ENCODE assay signal across 7 cellular contexts in genomic region chr16:2022723-2023097, GRCh38. TPM values are rescaled to one million over a fixed set of nuclear protein-coding genes. Genes with fewer than 3 reads are reported as not detected.
DNase-seq lines count a peak whose midpoint lies in the region; ATAC-seq, FAIRE-seq and TF ChIP-seq lines count a peak whose summit lies in the region.

No MANE protein-coding gene starts in this region.

- peak overlapping the region; percentile 81 for H3K27ac Mint-ChIP-seq in type B pancreatic cell

- TF ChIP-seq RAD21 in K562 (CRISPR knock-in tag; conservative IDR thresholded peaks at IDR 0.05 in 1 of 2, IDR thresholded peaks at IDR 0.05 in 1 of 2): no peak

- H3K9me3 Mint-ChIP-seq in type B pancreatic cell: no peaks in the 10 kb centered on the region

- H3K9ac ChIP-seq in K562 (ENCODE audit: insufficient read depth in 1 of 2, low read depth in 2 of 2, low read length in 2 of 2): peak overlapping the region; percentile 44 to 89; a peak in 3 of 4 replicates

- FAIRE-seq in K562 (lab: Jason Lieb, UNC): no peak

- intact Hi-C loops in K562 (cut with micrococcal nuclease): loop anchor here (1.0 to 5.0 kb wide), 2 partner anchors 118 to 245 kb away; partner anchors contain the start of gene RNPS1

- H3K4me3 Mint-ChIP-seq in type B pancreatic cell: peak overlapping the region; percentile 80

- H3K4me2 ChIP-seq in K562 (ENCODE audit: insufficient read depth, low read length): peak overlapping the region; percentile 87

- 0 out of 2 replicates have a peak, but pooled peaks cover 4% of the 10 kb centered on the region for H4K20me1 ChIP-seq in K562 (replicated peaks; ENCODE audit: control insufficient read depth, insufficient read depth, low read length)

- TF ChIP-seq EP300 in K562 (IDR thresholded peaks at IDR 0.05; ENCODE audit: low read length): no peak

- H2AFZ ChIP-seq in K562 (ENCODE audit: low read depth, low read length): peak overlapping the region; percentile 99

- H3K9me3 ChIP-seq in K562 (replicated peaks; ENCODE audit: control insufficient read depth, insufficient read depth, low read depth, low read length): no peaks in the 10 kb centered on the region

- H3K27me3 Mint-ChIP-seq in type B pancreatic cell: peaks cover 48% of the 10 kb centered on the region

- H3K79me2 ChIP-seq in K562 (ENCODE audit: control insufficient read depth, insufficient read depth, low read length): peaks cover 8% of the 10 kb centered on the region; the same call in 2 of the 3 replicates

- H3K4me1 Mint-ChIP-seq in type B pancreatic cell (ENCODE audit: unreplicated experiment): peaks cover 19% of the 10 kb centered on the region

- in situ Hi-C loops in K562 (cut with MboI): loop anchor here (5.0 kb wide), 1 partner anchor 120 kb away; no protein-coding TSS in a partner anchor

- CTCF ChIA-PET in K562 (lab: Yijun Ruan, JAX; ENCODE audit: low intra/inter-chr PET ratio): interaction anchor here (0.7 to 2.1 kb wide), 3 partner anchors 25 to 132 kb away, joined by 3 to 15 read pairs (median 5); partner anchors contain the start of genes NTHL1, TRAF7 and TSC2

- POLR2A ChIA-PET in K562 (lab: Yijun Ruan, JAX): interaction anchor here (0.6 to 3.3 kb wide), 2 partner anchors 66 to 131 kb away, joined by 4 to 35 read pairs; partner anchors contain the start of gene TRAF7

- TF ChIP-seq CTCF in K562 (IDR thresholded peaks at IDR 0.05 in 2 of 3, conservative IDR thresholded peaks at IDR 0.05 in 1 of 3; ENCODE audit: insufficient read depth in 2 of 3, low read depth in 1 of 3, low read length in 3 of 3) (no peak), type B pancreatic cell (conservative IDR thresholded peaks at IDR 0.05) (no peak)

- H3K27ac ChIP-seq in K562 (ENCODE audit: extremely low read depth, low read depth, low read length): no peak overlapping the region

- peak; percentile 33 for DNase-seq in Jurkat, Clone E6-1 (ENCODE audit: low read depth, low spot score)
- DNase-seq in K562 (ENCODE audit: extremely low read depth in 1 of 4, low spot score in 3 of 4): peak; percentile 64 to 73 (median 68)
- peak; percentile 47 for DNase-seq in kidney tubule cell (ENCODE audit: low spot score)
- no peak for DNase-seq in type B pancreatic cell (ENCODE audit: extremely low spot score, unreplicated experiment)
- DNase-seq in stimulated activated naive CD4-positive, alpha-beta T cell (lab: John Stamatoyannopoulos, UW): no peak
- no peak for DNase-seq in NCI-H82 treated with DMSO at 0.1 percent for 48 hours (lab: John Stamatoyannopoulos, UW; ENCODE audit: unreplicated experiment)

- H3K4me1 ChIP-seq in K562 (replicated peaks in 1 of 2; ENCODE audit: control insufficient read depth in 2 of 2, insufficient read depth in 2 of 2, low read length in 2 of 2): peaks cover 17 to 73% of the 10 kb centered on the region in 2 experiments; a peak in 4 of 5 replicates

- WGBS in K562 (ENCODE audit: insufficient coverage, low coverage, missing lambda C conversion rate): 9% methylated on average over 10 of the region's 14 CpGs

- BruUV-seq in K562 (replicated peaks; lab: Mats Ljungman, UMichigan): no TSS peak

- no peaks in the 10 kb centered on the region for H3K36me3 ChIP-seq in K562 (ENCODE audit: control insufficient read depth, insufficient read depth, low read length)

- H3K27me3 ChIP-seq in K562 (ENCODE audit: control insufficient read depth in 2 of 2, insufficient read depth in 2 of 2, low read length in 2 of 2): no peaks in the 10 kb centered on the region

- no peak for TF ChIP-seq POLR2A in K562 (conservative IDR thresholded peaks at IDR 0.05)

- ATAC-seq in GM18867 (IDR thresholded peaks at IDR 0.05; ENCODE audit: unreplicated experiment) (peak; percentile 5), K562 (peak; percentile 40)

- no peaks in the 10 kb centered on the region for H3K36me3 Mint-ChIP-seq in type B pancreatic cell

- H3K9me1 ChIP-seq in K562 (ENCODE audit: control insufficient read depth, insufficient read depth, low read length): no peaks in the 10 kb centered on the region

- peak overlapping the region; percentile 50 for H3K4me3 ChIP-seq in Jurkat, Clone E6-1 (ENCODE audit: low read length)
- peak overlapping the region; percentile 41 for H3K4me3 ChIP-seq in K562

RNA-seq across cellular contexts. Expression of gene NPW, which starts 3.1 kb away (rescaled TPM):
- not detected for polyA plus RNA-seq in Jurkat, Clone E6-1 (2012; ENCODE audit: insufficient read depth, insufficient read length)
- 1.9 TPM in 1 of 2 replicates, not detected in the other for total RNA-seq in K562 (2011; cell fraction: chromatin; rRNA removed; ENCODE audit: low replicate concordance)
- total RNA-seq in K562 (2011; cell fraction: nucleolus; rRNA removed): 7.1 and 10.2 TPM in 2 replicates
- total RNA-seq in K562 (2011; cell fraction: nucleoplasm; rRNA removed): 1.8 and 2.1 TPM in 2 replicates
- total RNA-seq in K562 (2014; rRNA removed) (2.6 and 4.2 TPM in 2 replicates), K562 (2014; rRNA removed; fragmentation: Illumina TruSeq; extraction: Trizol) (not detected in 2 replicates), K562 (2015; rRNA removed; fragmentation: Illumina TruSeq; extraction: Trizol) (0.14 and 0.23 TPM in 2 replicates), K562 (2021) (3.1 and 4.6 TPM in 2 replicates), type B pancreatic cell (ENCODE audit: low replicate concordance) (3.9 and 4.7 TPM in 2 replicates)
- polyA plus RNA-seq in K562 (2011; rRNA removed) (0.31 and 0.32 TPM in 2 replicates), K562 (2014; fragmentation: Illumina TruSeq; extraction: Trizol) (not detected in 2 replicates), K562 (2014; fragmentation: Nextera tagmentation; extraction: Ambion mirVana) (not detected), K562 (2014; rRNA removed) (0.85 and 4.0 TPM in 2 replicates)
- polyA plus RNA-seq in K562 (2011; cell fraction: cytosol; rRNA removed): 0.90 and 6.1 TPM in 2 replicates
- polyA plus RNA-seq in K562 (2011; cell fraction: nucleus; rRNA removed): 0.66 and 1.5 TPM in 2 replicates
- 1.6 and 1.8 TPM in 2 replicates for polyA plus RNA-seq in K562 (2012)
- polyA minus RNA-seq in K562 (2011; rRNA and poly(A)+ RNA removed): not detected in 2 replicates
- polyA minus RNA-seq in K562 (2011; cell fraction: cytosol; rRNA and poly(A)+ RNA removed): 1.4 and 2.0 TPM in 2 replicates
- polyA minus RNA-seq in K562 (2011; cell fraction: nucleus; rRNA and poly(A)+ RNA removed): 0.67 and 1.3 TPM in 2 replicates

RNA-seq across cellular contexts. Expression of gene NHERF2, which starts 4.0 kb away (rescaled TPM):
- polyA plus RNA-seq in Jurkat, Clone E6-1 (2012; ENCODE audit: insufficient read depth, insufficient read length): 31.7 TPM
- total RNA-seq in K562 (2011; cell fraction: chromatin; rRNA removed; ENCODE audit: low replicate concordance): 6.2 and 27.3 TPM in 2 replicates
- total RNA-seq in K562 (2011; cell fraction: nucleolus; rRNA removed): 16.4 and 21.7 TPM in 2 replicates
- 7.1 and 12.7 TPM in 2 replicates for total RNA-seq in K562 (2011; cell fraction: nucleoplasm; rRNA removed)
- 23.4 and 34.2 TPM in 2 replicates for total RNA-seq in K562 (2014; rRNA removed)
- total RNA-seq in K562 (2014; rRNA removed; fragmentation: Illumina TruSeq; extraction: Trizol): 2.0 and 2.6 TPM in 2 replicates
- total RNA-seq in K562 (2015; rRNA removed; fragmentation: Illumina TruSeq; extraction: Trizol): 11.2 and 12.9 TPM in 2 replicates
- total RNA-seq in K562 (2021): 42.0 and 44.1 TPM in 2 replicates
- 12.5 and 16.4 TPM in 2 replicates for polyA plus RNA-seq in K562 (2011; rRNA removed)
- polyA plus RNA-seq in K562 (2011; cell fraction: cytosol; rRNA removed): 20.6 and 61.9 TPM in 2 replicates
- polyA plus RNA-seq in K562 (2011; cell fraction: nucleus; rRNA removed): 19.3 and 38.5 TPM in 2 replicates
- 22.8 and 27.9 TPM in 2 replicates for polyA plus RNA-seq in K562 (2012)
- polyA plus RNA-seq in K562 (2014; fragmentation: Illumina TruSeq; extraction: Trizol): 8.5 and 24.9 TPM in 2 replicates
- polyA plus RNA-seq in K562 (2014; fragmentation: Nextera tagmentation; extraction: Ambion mirVana): under 1 TPM; 0.15 to 0.38 TPM
- 29.4 and 29.5 TPM in 2 replicates for polyA plus RNA-seq in K562 (2014; rRNA removed)
- polyA minus RNA-seq in K562 (2011; rRNA and poly(A)+ RNA removed): 2.7 and 6.3 TPM in 2 replicates
- polyA minus RNA-seq in K562 (2011; cell fraction: cytosol; rRNA and poly(A)+ RNA removed): 21.2 and 23.6 TPM in 2 replicates
- 7.3 and 8.8 TPM in 2 replicates for polyA minus RNA-seq in K562 (2011; cell fraction: nucleus; rRNA and poly(A)+ RNA removed)
- total RNA-seq in type B pancreatic cell (ENCODE audit: low replicate concordance): 23.3 and 23.4 TPM in 2 replicates

RNA-seq across cellular contexts. Expression of gene ZNF598, which starts 13.1 kb away (rescaled TPM):
- polyA plus RNA-seq in Jurkat, Clone E6-1 (2012; ENCODE audit: insufficient read depth, insufficient read length): 44.6 TPM
- 32.9 and 115 TPM in 2 replicates for total RNA-seq in K562 (2011; cell fraction: chromatin; rRNA removed; ENCODE audit: low replicate concordance)
- 90.6 and 99.4 TPM in 2 replicates for total RNA-seq in K562 (2011; cell fraction: nucleolus; rRNA removed)
- total RNA-seq in K562 (2011; cell fraction: nucleoplasm; rRNA removed): 37.9 and 42.6 TPM in 2 replicates
- total RNA-seq in K562 (2014; rRNA removed): 39.7 and 50.2 TPM in 2 replicates
- total RNA-seq in K562 (2014; rRNA removed; fragmentation: Illumina TruSeq; extraction: Trizol): 9.7 and 11.1 TPM in 2 replicates
- total RNA-seq in K562 (2015; rRNA removed; fragmentation: Illumina TruSeq; extraction: Trizol): 29.6 and 33.6 TPM in 2 replicates
- total RNA-seq in K562 (2021): 114 and 115 TPM in 2 replicates
- polyA plus RNA-seq in K562 (2011; rRNA removed): 17.1 and 28.0 TPM in 2 replicates
- polyA plus RNA-seq in K562 (2011; cell fraction: cytosol; rRNA removed): 35.0 and 75.6 TPM in 2 replicates
- 103 and 165 TPM in 2 replicates for polyA plus RNA-seq in K562 (2011; cell fraction: nucleus; rRNA removed)
- 40.3 and 76.1 TPM in 2 replicates for polyA plus RNA-seq in K562 (2012)
- 30.3 and 61.9 TPM in 2 replicates for polyA plus RNA-seq in K562 (2014; fragmentation: Illumina TruSeq; extraction: Trizol)
- polyA plus RNA-seq in K562 (2014; fragmentation: Nextera tagmentation; extraction: Ambion mirVana): under 1 TPM; 0.11 to 0.39 TPM
- polyA plus RNA-seq in K562 (2014; rRNA removed): 77.4 and 97.5 TPM in 2 replicates
- 6.6 and 10.0 TPM in 2 replicates for polyA minus RNA-seq in K562 (2011; rRNA and poly(A)+ RNA removed)
- 41.5 and 59.8 TPM in 2 replicates for polyA minus RNA-seq in K562 (2011; cell fraction: cytosol; rRNA and poly(A)+ RNA removed)
- polyA minus RNA-seq in K562 (2011; cell fraction: nucleus; rRNA and poly(A)+ RNA removed): 23.7 and 27.3 TPM in 2 replicates
- 43.9 and 46.1 TPM in 2 replicates for total RNA-seq in type B pancreatic cell (ENCODE audit: low replicate concordance)

RNA-seq across cellular contexts. Expression of gene NTHL1, which starts 24.9 kb away (rescaled TPM):
- polyA plus RNA-seq in Jurkat, Clone E6-1 (2012; ENCODE audit: insufficient read depth, insufficient read length): 58.4 TPM
- total RNA-seq in K562 (2011; cell fraction: chromatin; rRNA removed; ENCODE audit: low replicate concordance): 7.3 and 19.8 TPM in 2 replicates
- total RNA-seq in K562 (2011; cell fraction: nucleolus; rRNA removed): 25.7 and 29.0 TPM in 2 replicates
- 12.0 and 20.0 TPM in 2 replicates for total RNA-seq in K562 (2011; cell fraction: nucleoplasm; rRNA removed)
- total RNA-seq in K562 (2014; rRNA removed): 58.8 and 76.7 TPM in 2 replicates
- 3.6 and 6.7 TPM in 2 replicates for total RNA-seq in K562 (2014; rRNA removed; fragmentation: Illumina TruSeq; extraction: Trizol)
- total RNA-seq in K562 (2015; rRNA removed; fragmentation: Illumina TruSeq; extraction: Trizol): 27.9 and 30.6 TPM in 2 replicates
- total RNA-seq in K562 (2021): 43.5 and 54.2 TPM in 2 replicates
- polyA plus RNA-seq in K562 (2011; rRNA removed): 17.6 and 27.0 TPM in 2 replicates
- polyA plus RNA-seq in K562 (2011; cell fraction: cytosol; rRNA removed): 49.2 and 100 TPM in 2 replicates
- polyA plus RNA-seq in K562 (2011; cell fraction: nucleus; rRNA removed): 20.3 and 30.8 TPM in 2 replicates
- polyA plus RNA-seq in K562 (2012): 27.8 and 29.2 TPM in 2 replicates
- polyA plus RNA-seq in K562 (2014; fragmentation: Illumina TruSeq; extraction: Trizol): 11.4 and 20.2 TPM in 2 replicates
- 1 to 10 TPM; 1.1 to 4.7 TPM for polyA plus RNA-seq in K562 (2014; fragmentation: Nextera tagmentation; extraction: Ambion mirVana)
- polyA plus RNA-seq in K562 (2014; rRNA removed): 45.0 and 52.8 TPM in 2 replicates
- 5.4 and 8.8 TPM in 2 replicates for polyA minus RNA-seq in K562 (2011; rRNA and poly(A)+ RNA removed)
- 14.4 and 19.7 TPM in 2 replicates for polyA minus RNA-seq in K562 (2011; cell fraction: cytosol; rRNA and poly(A)+ RNA removed)
- 7.1 TPM in 2 replicates for polyA minus RNA-seq in K562 (2011; cell fraction: nucleus; rRNA and poly(A)+ RNA removed)
- total RNA-seq in type B pancreatic cell (ENCODE audit: low replicate concordance): 18.1 and 37.6 TPM in 2 replicates

RNA-seq across cellular contexts. Expression of gene TSC2, which starts 25.1 kb away (rescaled TPM):
- polyA plus RNA-seq in Jurkat, Clone E6-1 (2012; ENCODE audit: insufficient read depth, insufficient read length): 86.9 TPM
- 274 and 710 TPM in 2 replicates for total RNA-seq in K562 (2011; cell fraction: chromatin; rRNA removed; ENCODE audit: low replicate concordance)
- total RNA-seq in K562 (2011; cell fraction: nucleolus; rRNA removed): 311 and 338 TPM in 2 replicates
- 244 and 254 TPM in 2 replicates for total RNA-seq in K562 (2011; cell fraction: nucleoplasm; rRNA removed)
- 20.3 and 28.1 TPM in 2 replicates for total RNA-seq in K562 (2014; rRNA removed)
- total RNA-seq in K562 (2014; rRNA removed; fragmentation: Illumina TruSeq; extraction: Trizol): 15.0 and 20.1 TPM in 2 replicates
- total RNA-seq in K562 (2015; rRNA removed; fragmentation: Illumina TruSeq; extraction: Trizol): 16.6 and 19.6 TPM in 2 replicates
- 65.8 and 68.1 TPM in 2 replicates for total RNA-seq in K562 (2021)
- polyA plus RNA-seq in K562 (2011; rRNA removed): 15.5 and 35.5 TPM in 2 replicates
- polyA plus RNA-seq in K562 (2011; cell fraction: cytosol; rRNA removed): 21.9 and 33.6 TPM in 2 replicates
- 157 and 220 TPM in 2 replicates for polyA plus RNA-seq in K562 (2011; cell fraction: nucleus; rRNA removed)
- polyA plus RNA-seq in K562 (2012): 46.9 and 75.1 TPM in 2 replicates
- polyA plus RNA-seq in K562 (2014; fragmentation: Illumina TruSeq; extraction: Trizol): 27.8 and 35.8 TPM in 2 replicates
- 1 to 10 TPM; 1.3 to 2.3 TPM for polyA plus RNA-seq in K562 (2014; fragmentation: Nextera tagmentation; extraction: Ambion mirVana)
- 32.0 and 35.2 TPM in 2 replicates for polyA plus RNA-seq in K562 (2014; rRNA removed)
- polyA minus RNA-seq in K562 (2011; rRNA and poly(A)+ RNA removed): 41.8 and 43.8 TPM in 2 replicates
- polyA minus RNA-seq in K562 (2011; cell fraction: cytosol; rRNA and poly(A)+ RNA removed): 49.2 and 80.8 TPM in 2 replicates
- polyA minus RNA-seq in K562 (2011; cell fraction: nucleus; rRNA and poly(A)+ RNA removed): 48.9 and 58.8 TPM in 2 replicates
- 131 and 208 TPM in 2 replicates for total RNA-seq in type B pancreatic cell (ENCODE audit: low replicate concordance)

Comparison
In these comparisons a context has a peak if more than half of its experiments do, and no peak if none do; other contexts are left out.
1. DNase-seq: peak in Jurkat, Clone E6-1 (single experiment), K562 (4 of 4) and kidney tubule cell (single experiment); none in type B pancreatic cell (single experiment), stimulated activated naive CD4-positive, alpha-beta T cell (0 of 6) and NCI-H82 treated with DMSO at 0.1 percent for 48 hours (single experiment).